Comparison of ENCODE assay signal across 22 cellular contexts in the genomic region with DNA sequence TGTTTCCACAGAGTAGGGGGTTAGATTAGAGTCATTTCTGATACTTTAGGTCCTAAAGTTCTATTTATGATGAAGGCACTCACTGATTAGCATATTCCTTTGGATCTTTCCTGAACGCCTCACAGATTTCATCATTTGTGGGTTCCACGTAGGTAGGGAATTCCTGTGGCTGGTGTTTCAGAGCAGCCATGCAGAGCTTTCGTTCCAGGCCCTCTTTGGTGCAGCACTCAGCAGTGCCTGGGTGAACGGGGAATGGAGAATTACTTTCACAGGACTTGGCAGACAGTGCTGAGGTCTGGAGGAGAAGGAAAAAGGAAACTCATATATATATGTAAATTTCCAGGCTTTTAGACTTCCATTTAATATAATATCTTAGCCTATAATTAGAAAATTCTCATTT. TPM values are rescaled to one million over a fixed set of nuclear protein-coding genes. Genes with fewer than 3 reads are reported as not detected.
DNase-seq lines count a peak whose midpoint lies in the region; ATAC-seq and TF ChIP-seq lines count a peak whose summit lies in the region.
"Had no signal": no experiment of that assay in that cellular context is flagged by ENCODE, and none has a peak within 500 bp of the region (broad histone marks: within the 10 kb centered on the region; RNA-seq: fewer than 3 reads in every experiment).

No MANE protein-coding gene starts in this region.

- H3K9me3 Mint-ChIP-seq in activated T-helper 2 cell treated with anti-CD3 and anti-CD28 coated beads, Interferon-gamma antibody, Interleukin-2, Interleukin-4, amounts not matched to agents 10 μg/mL and 5 μg/mL and 100 μg/mL, durations not matched to agents 14 hours and 24 hours and 36 hours, result no peaks in the 10 kb centered on the region
- H3K9me3 Mint-ChIP-seq in HFFc6, result no peaks in the 10 kb centered on the region
- H3K9me3 Mint-ChIP-seq: nephron; T-helper 1 cell treated with Interleukin-12 subunit alpha and Interleukin-12 subunit beta and Interleukin-4 antibody, amounts not matched to agents 30 μg/mL and 1 μg/mL, for 36 hours had no signal

- H3K4me1 Mint-ChIP-seq in activated T-helper 2 cell treated with anti-CD3 and anti-CD28 coated beads, Interferon-gamma antibody, Interleukin-2, Interleukin-4, amounts not matched to agents 10 μg/mL and 5 μg/mL and 100 μg/mL, durations not matched to agents 14 hours and 24 hours and 36 hours (ENCODE audit: low read depth), result no peaks in the 10 kb centered on the region
- H3K4me1 Mint-ChIP-seq in HFFc6 (ENCODE audit: low read depth), result no peaks in the 10 kb centered on the region
- H3K4me1 Mint-ChIP-seq: CD4-positive, CD25-positive, alpha-beta regulatory T cell; nephron had no signal

- no peak overlapping the region for H3K4me3 Mint-ChIP-seq in activated T-helper 2 cell treated with anti-CD3 and anti-CD28 coated beads, Interferon-gamma antibody, Interleukin-2, Interleukin-4, amounts not matched to agents 10 μg/mL and 5 μg/mL and 100 μg/mL, durations not matched to agents 14 hours and 24 hours and 36 hours (ENCODE audit: low read depth)
- H3K4me3 Mint-ChIP-seq in HFFc6, result no peak overlapping the region
- H3K4me3 Mint-ChIP-seq: CD4-positive, CD25-positive, alpha-beta regulatory T cell; nephron; T-helper 1 cell treated with Interleukin-12 subunit alpha and Interleukin-12 subunit beta and Interleukin-4 antibody, amounts not matched to agents 30 μg/mL and 1 μg/mL, for 36 hours had no signal

- TF ChIP-seq CTCF in cardiac muscle cell (IDR thresholded peaks at IDR 0.05; ENCODE audit: low read depth, low read length) (no peak), heart right ventricle (IDR thresholded peaks at IDR 0.05) (no peak), astrocyte of the cerebellum (IDR thresholded peaks at IDR 0.05; ENCODE audit: low read depth, low read length, missing control alignments) (no peak), HFFc6 (IDR thresholded peaks at IDR 0.05) (no peak), ovary (IDR thresholded peaks at IDR 0.05) (no peak)

- intact Hi-C loops in heart right ventricle (cut with DNase I), result no loop called here
- intact Hi-C loops in activated T-helper 2 cell treated with anti-CD3 and anti-CD28 coated beads, Interferon-gamma antibody, Interleukin-2, Interleukin-4, amounts not matched to agents 10 μg/mL and 5 μg/mL and 100 μg/mL, durations not matched to agents 14 hours and 24 hours and 36 hours (cut with micrococcal nuclease), result no loop called here
- intact Hi-C loops in ovary (cut with DNase I), result no loop called here

- in situ Hi-C loops in astrocyte of the cerebellum (cut with HindIII; ENCODE audit: low sequenced_read_pairs), result no loop called here

- no peak for ATAC-seq in heart right ventricle
- ATAC-seq: activated CD4-positive, CD25-positive, alpha-beta regulatory T cell treated with anti-CD3 and anti-CD28 coated beads, Interleukin-2, amount 50 U/mL, for 24 hours had no signal

- no peaks in the 10 kb centered on the region for H3K27me3 Mint-ChIP-seq in activated T-helper 2 cell treated with anti-CD3 and anti-CD28 coated beads, Interferon-gamma antibody, Interleukin-2, Interleukin-4, amounts not matched to agents 10 μg/mL and 5 μg/mL and 100 μg/mL, durations not matched to agents 14 hours and 24 hours and 36 hours (ENCODE audit: low read depth)
- H3K27me3 Mint-ChIP-seq in HFFc6 (ENCODE audit: insufficient read depth), result peaks cover 5% of the 10 kb centered on the region
- H3K27me3 Mint-ChIP-seq: CD4-positive, CD25-positive, alpha-beta regulatory T cell had no signal

- H3K36me3 Mint-ChIP-seq in activated T-helper 2 cell treated with anti-CD3 and anti-CD28 coated beads, Interferon-gamma antibody, Interleukin-2, Interleukin-4, amounts not matched to agents 10 μg/mL and 5 μg/mL and 100 μg/mL, durations not matched to agents 14 hours and 24 hours and 36 hours (ENCODE audit: low read depth), result no peaks in the 10 kb centered on the region
- H3K36me3 Mint-ChIP-seq in HFFc6 (ENCODE audit: low read depth), result no peaks in the 10 kb centered on the region
- H3K36me3 Mint-ChIP-seq: CD4-positive, CD25-positive, alpha-beta regulatory T cell had no signal

- H3K27ac ChIP-seq in cardiac muscle cell (no peak overlapping the region), heart right ventricle (no peak overlapping the region), ovary (no peak overlapping the region)
- H3K27ac ChIP-seq: prostate gland, spleen, tibial nerve had no signal

- H3K4me3 ChIP-seq in cardiac muscle cell, result no peak overlapping the region
- H3K4me3 ChIP-seq in heart right ventricle, result no peak overlapping the region
- H3K4me3 ChIP-seq in astrocyte of the cerebellum (ENCODE audit: low read depth, low read length), result no peak overlapping the region
- no peak overlapping the region for H3K4me3 ChIP-seq in ovary
- H3K4me3 ChIP-seq: prostate gland, spleen, tibial nerve had no signal

- H3K36me3 ChIP-seq in cardiac muscle cell (no peaks in the 10 kb centered on the region), heart right ventricle (no peaks in the 10 kb centered on the region), ovary (no peaks in the 10 kb centered on the region)
- H3K36me3 ChIP-seq: prostate gland, spleen, tibial nerve had no signal

- WGBS in heart right ventricle, 2 donors, result 67 to 74% methylated on average over 4 of the region's 4 CpGs
- WGBS in ovary, 3 donors, result 56 to 66% (median 63%) methylated on average over 4 of the region's 4 CpGs

- peaks cover 24% of the 10 kb centered on the region for H3K4me1 ChIP-seq in cardiac muscle cell (ENCODE audit: low read depth)
- no peaks in the 10 kb centered on the region for H3K4me1 ChIP-seq in heart right ventricle
- no peaks in the 10 kb centered on the region for H3K4me1 ChIP-seq in ovary (ENCODE audit: insufficient read depth)
- H3K4me1 ChIP-seq: prostate gland, spleen, tibial nerve had no signal

- H3K27me3 ChIP-seq in cardiac muscle cell, result no peaks in the 10 kb centered on the region
- no peaks in the 10 kb centered on the region for H3K27me3 ChIP-seq in heart right ventricle
- H3K27me3 ChIP-seq in ovary, result no peaks in the 10 kb centered on the region
- H3K27me3 ChIP-seq: spleen, tibial nerve had no signal

- no peak for TF ChIP-seq POLR2A in ovary (IDR thresholded peaks at IDR 0.05)

- no peak overlapping the region for H3K27ac Mint-ChIP-seq in activated T-helper 2 cell treated with anti-CD3 and anti-CD28 coated beads, Interferon-gamma antibody, Interleukin-2, Interleukin-4, amounts not matched to agents 10 μg/mL and 5 μg/mL and 100 μg/mL, durations not matched to agents 14 hours and 24 hours and 36 hours
- no peak overlapping the region for H3K27ac Mint-ChIP-seq in HFFc6
- H3K27ac Mint-ChIP-seq: CD4-positive, CD25-positive, alpha-beta regulatory T cell; nephron; T-helper 1 cell treated with Interleukin-12 subunit alpha and Interleukin-12 subunit beta and Interleukin-4 antibody, amounts not matched to agents 30 μg/mL and 1 μg/mL, for 36 hours had no signal

- TF ChIP-seq EP300 in ovary (IDR thresholded peaks at IDR 0.05), result no peak

- H3K9me3 ChIP-seq in cardiac muscle cell (ENCODE audit: low read depth), result no peaks in the 10 kb centered on the region
- H3K9me3 ChIP-seq in heart right ventricle, result no peaks in the 10 kb centered on the region
- no peaks in the 10 kb centered on the region for H3K9me3 ChIP-seq in ovary
- H3K9me3 ChIP-seq: prostate gland, spleen, tibial nerve had no signal

- DNase-seq in cardiac muscle cell (ENCODE audit: low read depth in 1 of 2, low spot score in 1 of 2), result peak; percentile 2 to 20
- DNase-seq in heart right ventricle, result no peak
- DNase-seq in astrocyte of the cerebellum (ENCODE audit: low read depth), result peak; percentile 78
- DNase-seq in iPS-NIHi7 (ENCODE audit: extremely low spot score), result peak; percentile 18
- no peak for DNase-seq in activated T-helper 2 cell treated with anti-CD3 and anti-CD28 coated beads, Interferon-gamma antibody, Interleukin-2, Interleukin-4, amounts not matched to agents 10 μg/mL and 5 μg/mL and 100 μg/mL, durations not matched to agents 14 hours and 24 hours and 36 hours (ENCODE audit: low spot score)
- DNase-seq in HFFc6, result no peak
- DNase-seq in NCI-H345 treated with DMSO at 0.1 percent for 48 hours (lab: John Stamatoyannopoulos, UW; ENCODE audit: unreplicated experiment), result no peak
- no peak for DNase-seq in ovary
- DNase-seq: 8988T; CD4-positive, CD25-positive, alpha-beta regulatory T cell; DMS53; NCI-H2029; NCI-H510A treated with DMSO at 0.1 percent for 48 hours; SHP77; spleen had no signal

RNA-seq across cellular contexts. Expression of a gene that starts 18.5 kb away (rescaled TPM):
- total RNA-seq in cardiac muscle cell (0.21 and 0.49 TPM in 2 replicates), heart right ventricle (under 1 TPM in 1 of 10 donors, not detected in 9; 0.20 TPM), ovary (1 to 10 TPM in 1 of 7 donors, under 1 TPM in 1, not detected in 5; 0.55 to 4.3 TPM)
- polyA plus RNA-seq in cardiac muscle cell (0.29 and 0.35 TPM in 2 replicates), heart right ventricle (not detected), ovary (not detected)
- total RNA-seq in activated T-helper 2 cell treated with anti-CD3 and anti-CD28 coated beads, Interferon-gamma antibody, Interleukin-2, Interleukin-4, amounts not matched to agents 10 μg/mL and 5 μg/mL and 100 μg/mL, durations not matched to agents 14 hours and 24 hours and 36 hours, result not detected in 2 replicates
- total RNA-seq in HFFc6 (2021; fragmentation: NEBNext Ultra II Directional; extraction: Animal tissue kit (Norgen Biotek cat#: 25700)), result not detected
- total RNA-seq: CD4-positive, CD25-positive, alpha-beta regulatory T cell; endothelial cell of umbilical vein; mesenteric fat pad; tibial nerve had no signal
- polyA plus RNA-seq: CD4-positive, CD25-positive, alpha-beta regulatory T cell; endothelial cell of umbilical vein; spleen had no signal

Comparison
In these comparisons a context has a peak if more than half of its experiments do, and no peak if none do; other contexts are left out.
1. DNase-seq: peak in cardiac muscle cell (2 of 2), astrocyte of the cerebellum (single experiment) and iPS-NIHi7 (single experiment); none in heart right ventricle (0 of 2), activated T-helper 2 cell treated with anti-CD3 and anti-CD28 coated beads, Interferon-gamma antibody, Interleukin-2, Interleukin-4, amounts not matched to agents 10 μg/mL and 5 μg/mL and 100 μg/mL, durations not matched to agents 14 hours and 24 hours and 36 hours (single experiment), HFFc6 (single experiment), NCI-H345 treated with DMSO at 0.1 percent for 48 hours (single experiment) and ovary (0 of 5).